1 cellular context compared by ENCODE assay signal in genomic region chr4:182258441-182259031, GRCh38.
TF ChIP-seq lines count a peak whose summit lies in the region.

No MANE protein-coding gene starts in this region.

TF ChIP-seq in H1, 55 proteins besides CTCF, POLR2A, EP300 and RAD21 (continued from another document):
- TF ChIP-seq CHD7 (IDR thresholded peaks at IDR 0.05; ENCODE audit: insufficient replicate concordance, low read length): peak; percentile 47
- TF ChIP-seq SP4 (IDR thresholded peaks at IDR 0.05; ENCODE audit: low read length): no peak
TF ChIP-seq in H1: peak in this region for 2.
